7 cellular contexts compared by ENCODE assay signal in the genomic region with DNA sequence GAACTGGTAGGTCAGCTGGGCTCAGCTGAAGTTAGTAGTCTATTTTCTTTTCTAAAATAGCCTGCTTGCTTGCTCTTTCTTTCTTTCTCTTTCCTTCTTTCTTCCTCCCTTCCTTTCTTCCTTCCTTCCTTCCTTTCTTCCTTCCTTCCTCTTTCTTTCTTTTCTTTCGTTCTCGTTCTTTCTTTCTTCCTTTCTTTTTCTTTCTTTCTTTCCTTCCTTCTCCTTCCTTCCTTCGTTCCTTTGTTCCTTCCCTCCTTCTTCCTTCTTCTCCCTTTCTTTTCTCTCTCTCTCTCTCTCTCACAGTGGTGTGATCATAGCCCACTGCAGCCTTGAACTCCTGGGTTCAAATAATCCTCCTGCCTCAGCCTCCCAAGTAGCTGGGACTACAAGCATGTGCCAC.
"Had no signal": no experiment of that assay in that cellular context is flagged by ENCODE, and none has a peak within 500 bp of the region (broad histone marks: within the 10 kb centered on the region; RNA-seq: fewer than 3 reads in every experiment).

No MANE protein-coding gene starts in this region.

- DNase-seq: IMR-90, Karpas-422, KG1 had no signal

- H3K4me2 ChIP-seq: KMS-11 had no signal

- FAIRE-seq: HTR-8/SVneo had no signal

- H3K27ac Mint-ChIP-seq: IgD-negative memory B cell had no signal

- H3K4me3 Mint-ChIP-seq: IgD-negative memory B cell had no signal

- H3K9ac ChIP-seq: KMS-11 had no signal

- H3K27ac ChIP-seq: HL-60, KMS-11 had no signal
